ENCODE assay signal across 8 cellular contexts in the genomic region with DNA sequence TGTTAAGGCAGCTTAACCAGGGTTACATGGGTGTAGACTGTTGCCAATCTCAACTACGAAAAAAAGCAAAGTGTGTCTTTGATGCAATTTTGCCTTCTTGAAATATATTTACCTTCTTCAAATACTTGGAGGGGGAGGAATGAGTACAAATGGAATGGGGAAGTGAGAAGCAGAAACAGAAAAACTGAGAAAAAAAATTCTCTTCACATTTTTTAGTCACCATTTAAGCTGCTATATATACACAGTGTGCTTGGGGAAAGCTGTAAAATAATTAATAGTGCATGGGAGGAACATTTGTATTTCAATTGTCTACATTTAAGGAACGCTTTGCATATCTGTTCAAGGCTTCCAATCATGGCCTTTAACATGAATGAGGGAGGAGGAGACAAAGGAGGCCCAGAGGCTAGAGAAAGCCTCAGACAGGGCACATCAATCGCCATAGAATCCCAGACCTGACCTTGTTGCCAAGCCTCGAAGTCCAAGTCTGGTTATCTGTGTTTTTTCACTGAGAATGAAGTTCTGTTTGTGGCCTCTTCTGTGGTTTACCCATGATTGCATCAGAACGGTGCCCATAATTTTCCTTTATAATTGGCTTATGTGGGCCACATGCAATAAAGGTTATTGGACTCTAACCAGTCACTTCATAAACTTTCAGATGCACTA.
DNase-seq lines count a peak whose midpoint lies in the region; ATAC-seq and TF ChIP-seq lines count a peak whose summit lies in the region.

No MANE protein-coding gene starts in this region.

- ATAC-seq in GM18870 (IDR thresholded peaks at IDR 0.05; ENCODE audit: unreplicated experiment) = peak; percentile 72
- ATAC-seq in HG02938 (IDR thresholded peaks at IDR 0.05; ENCODE audit: unreplicated experiment) = peak; percentile 48
- ATAC-seq in esophagus mucosa = no peak
- ATAC-seq in foreskin keratinocyte = no peak

- DNase-seq in SK-N-DZ (ENCODE audit: low spot score) (peak; percentile 13), immature natural killer cell (peak in 1 of 3 donors; percentile 2), foreskin keratinocyte (no peak), GM13977 (ENCODE audit: low spot score) (no peak), NCI-H1436 (lab: John Stamatoyannopoulos, UW) (no peak)

- TF ChIP-seq CTCF in foreskin keratinocyte (conservative IDR thresholded peaks at IDR 0.05) (no peak), GM13977 (IDR thresholded peaks at IDR 0.05; ENCODE audit: extremely low read depth, insufficient read depth, missing control alignments) (no peak)

- peak overlapping the region in 5 of 6 donors; percentile 1 to 58 (median 42) for H3K27ac Mint-ChIP-seq in immature natural killer cell

- H3K4me1 ChIP-seq in foreskin keratinocyte = no peaks in the 10 kb centered on the region

- peaks cover 0 to 1% (median 0%) of the 10 kb centered on the region in 3 donors for H3K27me3 Mint-ChIP-seq in immature natural killer cell (ENCODE audit: low read depth in 3 of 3)

- H3K27me3 ChIP-seq in foreskin keratinocyte = no peaks in the 10 kb centered on the region

- no peaks in the 10 kb centered on the region for H3K36me3 Mint-ChIP-seq in immature natural killer cell

- H3K4me1 Mint-ChIP-seq in immature natural killer cell = peaks cover 18 to 20% of the 10 kb centered on the region in 2 donors

- H3K27ac ChIP-seq in foreskin keratinocyte = no peak overlapping the region

- in situ Hi-C loops in GM13977 (cut with MboI; ENCODE audit: low pct_unique_long_range_greater_than_20kb, low sequenced_read_pairs, unreplicated experiment) = no loop called here

- H3K4me3 Mint-ChIP-seq in immature natural killer cell = peak overlapping the region in 1 of 5 donors; percentile 19

- no peaks in the 10 kb centered on the region for H3K9me3 Mint-ChIP-seq in immature natural killer cell

Comparison
In these comparisons a context has a peak if more than half of its experiments do, and no peak if none do; other contexts are left out.
1. ATAC-seq: peak in GM18870 (single experiment) and HG02938 (single experiment); none in esophagus mucosa (single experiment) and foreskin keratinocyte (single experiment).